ENCODE assay signal across 9 cellular contexts in the genomic region with DNA sequence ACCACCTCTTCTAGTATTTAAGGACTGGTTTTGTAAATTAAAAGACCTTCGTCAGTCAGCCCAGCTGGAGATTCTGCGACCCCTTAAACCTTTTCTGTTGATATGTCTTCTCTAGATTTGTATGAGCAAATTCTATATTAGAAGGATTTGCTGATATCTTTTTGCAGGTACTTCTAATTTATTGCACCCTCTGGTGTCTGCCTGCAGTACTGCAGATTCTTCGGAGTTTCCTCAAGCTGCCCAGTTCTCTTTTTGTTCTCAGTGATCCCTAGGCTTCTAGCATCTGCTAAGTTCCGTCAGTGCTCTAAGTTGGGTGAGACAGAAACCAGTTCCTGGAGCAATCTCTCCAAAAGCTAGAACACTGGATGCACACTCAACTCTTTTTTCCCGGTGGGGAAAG.
DNase-seq lines count a peak whose midpoint lies in the region; ATAC-seq and TF ChIP-seq lines count a peak whose summit lies in the region.
"Had no signal": no experiment of that assay in that cellular context is flagged by ENCODE, and none has a peak within 500 bp of the region (broad histone marks: within the 10 kb centered on the region; RNA-seq: fewer than 3 reads in every experiment).

No MANE protein-coding gene starts in this region.

- peak; percentile 78 for ATAC-seq in GM21381 (IDR thresholded peaks at IDR 0.05; ENCODE audit: unreplicated experiment)

- no peaks in the 10 kb centered on the region for H3K36me3 ChIP-seq in SK-N-MC (ENCODE audit: insufficient read depth, low read length)

- H3K4me3 ChIP-seq in SK-N-MC: no peak overlapping the region

- H3K9ac ChIP-seq in SK-N-MC (ENCODE audit: insufficient read length): no peak overlapping the region

- no peaks in the 10 kb centered on the region for H3K27me3 Mint-ChIP-seq in brain
- H3K27me3 Mint-ChIP-seq: central memory CD8-positive, alpha-beta T cell had no signal

- TF ChIP-seq CTCF in brain (conservative IDR thresholded peaks at IDR 0.05): peak; percentile 74 to 78

- H3K36me3 Mint-ChIP-seq in brain: no peaks in the 10 kb centered on the region

- H3K27ac Mint-ChIP-seq in brain: no peak overlapping the region

- DNase-seq in ELF-1 (ENCODE audit: low read depth, low spot score) (peak; percentile 60), HT-29 (ENCODE audit: low spot score) (peak; percentile 63), SK-N-MC (ENCODE audit: low read depth, low spot score) (peak; percentile 12), kidney glomerular epithelial cell (lab: John Stamatoyannopoulos, UW) (peak; percentile 28), NCI-H1436 treated with DMSO at 0.1 percent for 48 hours (lab: John Stamatoyannopoulos, UW) (no peak)
- DNase-seq in stimulated activated CD4-positive, alpha-beta T cell treated with anti-CD3 and anti-CD28 coated beads, Interleukin-4, amount 100 ng/mL, for 48 hours (ENCODE audit: low read depth in 2 of 2): peak; percentile 21 to 30

- H3K9me3 ChIP-seq in SK-N-MC (ENCODE audit: low read depth, low read length): no peaks in the 10 kb centered on the region

- H3K4me3 Mint-ChIP-seq in brain: no peak overlapping the region
- H3K4me3 Mint-ChIP-seq: central memory CD8-positive, alpha-beta T cell had no signal

- H3K4me1 Mint-ChIP-seq in brain: no peaks in the 10 kb centered on the region
- H3K4me1 Mint-ChIP-seq: central memory CD8-positive, alpha-beta T cell had no signal

- H3K27ac ChIP-seq in SK-N-MC: no peak overlapping the region

- H3K9me3 Mint-ChIP-seq in brain: peaks cover 2 to 24% (median 9%) of the 10 kb centered on the region in 5 experiments
- H3K9me3 Mint-ChIP-seq: central memory CD8-positive, alpha-beta T cell had no signal
